In genomic region chr3:103532986-103533385, GRCh38 we compare ENCODE assay signal across 26 cellular contexts.
"Had no signal": no experiment of that assay in that cellular context is flagged by ENCODE, and none has a peak within 500 bp of the region (broad histone marks: within the 10 kb centered on the region; RNA-seq: fewer than 3 reads in every experiment).

No MANE protein-coding gene starts in this region.

- H3K27me3 ChIP-seq: neutrophil, pancreas, right lobe of liver, spleen, suprapubic skin, testis, tibial artery, transverse colon, upper lobe of right lung, uterus had no signal

- DNase-seq: naive thymus-derived CD8-positive, alpha-beta T cell; nephron progenitor cell; nucleus accumbens; pancreas; right cardiac atrium; right lobe of liver; spleen; stimulated activated CD4-positive, alpha-beta T cell treated with anti-CD3 and anti-CD28 coated beads, Interleukin-12 subunit alpha, Interleukin-12 subunit beta, amount 100 ng/mL, for 4 hours; stimulated activated CD4-positive, alpha-beta T cell treated with anti-CD3 and anti-CD28 coated beads, Interleukin-1b, Interleukin-23, amount 100 ng/mL, for 48 hours; stimulated activated CD4-positive, alpha-beta T cell treated with anti-CD3 and anti-CD28 coated beads, Interleukin-4, amount 100 ng/mL, for 1 hour; stimulated activated CD4-positive, alpha-beta T cell treated with anti-CD3 and anti-CD28 coated beads, Interleukin-4, amount 100 ng/mL, for 4 hours; stimulated activated CD8-positive, alpha-beta memory T cell treated with anti-CD3 and anti-CD28 coated beads, Interleukin-4, amount 100 ng/mL, for 48 hours; stimulated activated naive CD4-positive, alpha-beta T cell; stimulated activated naive CD8-positive, alpha-beta T cell treated with anti-CD3 and anti-CD28 coated beads, Interleukin-15, amount 100 ng/mL, for 72 hours; stimulated activated naive CD8-positive, alpha-beta T cell treated with anti-CD3 and anti-CD28 coated beads, Interleukin-15, Interleukin-2, amounts not matched to agents 100 U/mL and 50 U/mL, for 24 hours; substantia nigra; testis; tibial artery; transverse colon; upper lobe of right lung; uterus had no signal

- H3K9me3 ChIP-seq: neutrophil, pancreas, prostate gland, right lobe of liver, spleen, suprapubic skin, testis, tibial artery, transverse colon, upper lobe of right lung, uterus had no signal

- H3K4me3 ChIP-seq: pancreas, prostate gland, right lobe of liver, skin epidermis, smooth muscle cell, spleen, suprapubic skin, testis, tibial artery, transverse colon, upper lobe of right lung, uterus had no signal

- H3K27ac ChIP-seq: neutrophil, pancreas, prostate gland, right lobe of liver, skin epidermis, spleen, suprapubic skin, testis, tibial artery, transverse colon, upper lobe of right lung, uterus had no signal

- H3K4me1 ChIP-seq: pancreas, prostate gland, right lobe of liver, spleen, suprapubic skin, testis, tibial artery, transverse colon, upper lobe of right lung, uterus had no signal

- H3K36me3 ChIP-seq: neutrophil, pancreas, prostate gland, right lobe of liver, spleen, suprapubic skin, tibial artery, transverse colon, upper lobe of right lung, uterus had no signal
